In genomic region chrX:18425199-18426003, GRCh38 we compare ENCODE assay signal across 1 cellular context.
TF ChIP-seq lines count a peak whose summit lies in the region.

Gene CDKL5 (plus strand): TSS chrX:18425608. CDS start chrX:18507097, 81,489 bp downstream.

TF ChIP-seq in HepG2, 621 proteins besides CTCF, POLR2A, EP300 and RAD21 (continued from another document and continues in another):
- TF ChIP-seq ZBTB10 (CRISPR knock-in tag; IDR thresholded peaks at IDR 0.05; ENCODE audit: borderline replicate concordance) (peak; percentile 28; the same call in 1 of the 2 replicates), NPAS2 (CRISPR knock-in tag; IDR thresholded peaks at IDR 0.05; ENCODE audit: borderline replicate concordance) (no peak), ZNF691 (CRISPR knock-in tag; IDR thresholded peaks at IDR 0.05; ENCODE audit: borderline replicate concordance, low read depth) (no peak), SP5 (CRISPR knock-in tag; IDR thresholded peaks at IDR 0.05; ENCODE audit: borderline replicate concordance, low read depth) (peak; percentile 83), ZNF138 (CRISPR knock-in tag; IDR thresholded peaks at IDR 0.05; ENCODE audit: low read depth) (no peak), KDM4B (CRISPR knock-in tag; IDR thresholded peaks at IDR 0.05) (no peak), ZSCAN12 (CRISPR knock-in tag; IDR thresholded peaks at IDR 0.05) (no peak), ZNF251 (CRISPR knock-in tag; IDR thresholded peaks at IDR 0.05) (no peak), SOX6 (IDR thresholded peaks at IDR 0.05) (no peak), SOX6 (CRISPR knock-in tag; IDR thresholded peaks at IDR 0.05) (0 out of 2 replicates have a peak, but pooled peaks have one; percentile 24), ZNF44 (CRISPR knock-in tag; IDR thresholded peaks at IDR 0.05) (no peak), RFXAP (CRISPR knock-in tag; IDR thresholded peaks at IDR 0.05; ENCODE audit: borderline replicate concordance) (no peak), ZNF687 (CRISPR knock-in tag; IDR thresholded peaks at IDR 0.05) (peak; percentile 35), ZNF383 (CRISPR knock-in tag; IDR thresholded peaks at IDR 0.05; ENCODE audit: borderline replicate concordance) (no peak), ZNF800 (CRISPR knock-in tag; IDR thresholded peaks at IDR 0.05) (no peak), PHF8 (CRISPR knock-in tag; IDR thresholded peaks at IDR 0.05) (0 out of 2 replicates have a peak, but pooled peaks have one; percentile 37), TMF1 (CRISPR knock-in tag; IDR thresholded peaks at IDR 0.05; ENCODE audit: low read depth) (no peak), NFYC (CRISPR knock-in tag; IDR thresholded peaks at IDR 0.05) (peak; percentile 84), ARID4A (CRISPR knock-in tag; IDR thresholded peaks at IDR 0.05; ENCODE audit: borderline replicate concordance) (peak; percentile 43; the same call in 1 of the 2 replicates), ZNF615 (CRISPR knock-in tag; IDR thresholded peaks at IDR 0.05; ENCODE audit: borderline replicate concordance) (no peak), ARID3A (IDR thresholded peaks at IDR 0.05; ENCODE audit: low read depth, low read length) (no peak), ZNF275 (CRISPR knock-in tag; IDR thresholded peaks at IDR 0.05; ENCODE audit: borderline replicate concordance) (0 out of 2 replicates have a peak, but pooled peaks have one; percentile 46), MNT (IDR thresholded peaks at IDR 0.05) (0 out of 2 replicates have a peak, but pooled peaks have one; percentile 7), NBN (conservative IDR thresholded peaks at IDR 0.05) (no peak), ZNF616 (CRISPR knock-in tag; IDR thresholded peaks at IDR 0.05; ENCODE audit: low read depth) (no peak), YEATS2 (CRISPR knock-in tag; IDR thresholded peaks at IDR 0.05; ENCODE audit: borderline replicate concordance) (no peak), CREM (IDR thresholded peaks at IDR 0.05) (no peak), CREM (CRISPR knock-in tag; IDR thresholded peaks at IDR 0.05) (no peak), POLR2AphosphoS5 (IDR thresholded peaks at IDR 0.05; ENCODE audit: low read depth, low read length) (peak; percentile 53), ZNF124 (CRISPR knock-in tag; IDR thresholded peaks at IDR 0.05) (0 out of 2 replicates have a peak, but pooled peaks have one; percentile 33), ONECUT2 (CRISPR knock-in tag; IDR thresholded peaks at IDR 0.05) (peak; percentile 73; the same call in 1 of the 2 replicates), HOXA5 (CRISPR knock-in tag; IDR thresholded peaks at IDR 0.05) (no peak), ZNF839 (CRISPR knock-in tag; IDR thresholded peaks at IDR 0.05; ENCODE audit: borderline replicate concordance) (no peak), ZFP91 (CRISPR knock-in tag; IDR thresholded peaks at IDR 0.05; ENCODE audit: borderline replicate concordance) (peak; percentile 33; the same call in 1 of the 2 replicates), MED1 (CRISPR knock-in tag; IDR thresholded peaks at IDR 0.05) (no peak; the same call in 1 of the 2 replicates), PLSCR1 (CRISPR knock-in tag; IDR thresholded peaks at IDR 0.05; ENCODE audit: borderline replicate concordance) (no peak), ISX (CRISPR knock-in tag; conservative IDR thresholded peaks at IDR 0.05) (no peak)
